ENCODE assay signal across 8 cellular contexts in genomic region chr19:17327654-17328516, GRCh38. TPM values are rescaled to one million over a fixed set of nuclear protein-coding genes. Genes with fewer than 3 reads are reported as not detected.
A peak's percentile ranks its signal among the peaks of the same experiment; 100 is the strongest.
DNase-seq lines count a peak whose midpoint lies in the region; ATAC-seq and TF ChIP-seq lines count a peak whose summit lies in the region.

No MANE protein-coding gene starts in this region.

- peaks cover 6 to 66% (median 12%) of the 10 kb centered on the region in 11 experiments; a peak in 18 of 22 replicates for H3K36me3 ChIP-seq in BLaER1 treated with 17β-estradiol and CSF1 and Interleukin-3, amounts not matched to agents 10 nM and 100 nM
- peaks cover 14% of the 10 kb centered on the region for H3K36me3 ChIP-seq in left ventricle myocardium inferior

- peak overlapping the region in 3 of 11 experiments; percentile 27 to 47 (median 46); a peak in 3 of 22 replicates for H3K27ac ChIP-seq in BLaER1 treated with 17β-estradiol and CSF1 and Interleukin-3, amounts not matched to agents 10 nM and 100 nM
- H3K27ac ChIP-seq in left ventricle myocardium inferior (replicated peaks): no peak overlapping the region

- peaks cover 0 to 64% (median 27%) of the 10 kb centered on the region in 11 experiments; a peak in 18 of 22 replicates for H4K20me1 ChIP-seq in BLaER1 treated with 17β-estradiol and CSF1 and Interleukin-3, amounts not matched to agents 10 nM and 100 nM

- peaks cover 37 to 63% (median 47%) of the 10 kb centered on the region in 10 experiments for H3K4me1 ChIP-seq in BLaER1 treated with 17β-estradiol and CSF1 and Interleukin-3, amounts not matched to agents 10 nM and 100 nM
- H3K4me1 ChIP-seq in left ventricle myocardium inferior: peaks cover 12% of the 10 kb centered on the region

- H3K27me3 ChIP-seq in BLaER1 treated with 17β-estradiol and CSF1 and Interleukin-3, amounts not matched to agents 10 nM and 100 nM: peaks cover 15 to 29% (median 20%) of the 10 kb centered on the region in 11 experiments; a peak in 21 of 22 replicates
- H3K27me3 ChIP-seq in left ventricle myocardium inferior (ENCODE audit: low read depth): no peaks in the 10 kb centered on the region

- peak overlapping the region; percentile 18 to 53 (median 44); a peak in 11 of 20 replicates for H3K4me3 ChIP-seq in BLaER1 treated with 17β-estradiol and CSF1 and Interleukin-3, amounts not matched to agents 10 nM and 100 nM
- H3K4me3 ChIP-seq in left ventricle myocardium inferior (peak overlapping the region; percentile 27), skeletal muscle cell (ENCODE audit: low read depth, low read length) (peak overlapping the region; percentile 30)

- intact Hi-C loops in left ventricle myocardium inferior (cut with micrococcal nuclease): no loop called here

- H3K9me3 ChIP-seq in BLaER1 treated with 17β-estradiol and CSF1 and Interleukin-3, amounts not matched to agents 10 nM and 100 nM (replicated peaks in 1 of 11): peaks cover 0 to 7% (median 4%) of the 10 kb centered on the region in 11 experiments; a peak in 13 of 22 replicates
- no peaks in the 10 kb centered on the region for H3K9me3 ChIP-seq in left ventricle myocardium inferior (replicated peaks)

- ATAC-seq in GM21447 (IDR thresholded peaks at IDR 0.05; ENCODE audit: unreplicated experiment): no peak

- no peak for TF ChIP-seq CTCF in left ventricle myocardium inferior (IDR thresholded peaks at IDR 0.05; ENCODE audit: borderline replicate concordance)

- H3K4me2 ChIP-seq in BLaER1 treated with 17β-estradiol and CSF1 and Interleukin-3, amounts not matched to agents 10 nM and 100 nM: peak overlapping the region; percentile 79 to 95 (median 86)

- peak; percentile 82 for DNase-seq in NCI-H146 treated with DMSO at 0.1 percent for 48 hours (lab: John Stamatoyannopoulos, UW; ENCODE audit: unreplicated experiment)
- peak; percentile 82 for DNase-seq in activated effector memory CD4-positive, alpha-beta T cell treated with anti-CD3 and anti-CD28 coated beads, Interleukin-2, amount 50 U/mL, for 16 hours
- DNase-seq in left ventricle myocardium inferior: no peak
- no peak for DNase-seq in skeletal muscle cell (ENCODE audit: low read depth)
- no peak for DNase-seq in SKM-1 (lab: John Stamatoyannopoulos, UW; ENCODE audit: unreplicated experiment)
- DNase-seq in amniotic stem cell (lab: John Stamatoyannopoulos, UW): no peak

- H3K9ac ChIP-seq in BLaER1 treated with 17β-estradiol and CSF1 and Interleukin-3, amounts not matched to agents 10 nM and 100 nM: peak overlapping the region in 8 of 11 experiments; percentile 32 to 70 (median 50); a peak in 11 of 22 replicates

RNA-seq across cellular contexts. Expression of gene ANO8, which starts 6.8 kb away (rescaled TPM):
- total RNA-seq in left ventricle myocardium inferior: 6.8 TPM

RNA-seq across cellular contexts. Expression of gene GTPBP3, which starts 9.5 kb away (rescaled TPM):
- 10.8 TPM for total RNA-seq in left ventricle myocardium inferior

RNA-seq across cellular contexts. Expression of gene DDA1, which starts 18.5 kb away (rescaled TPM):
- total RNA-seq in left ventricle myocardium inferior: 35.7 TPM

RNA-seq across cellular contexts. Expression of gene MRPL34, which starts 22.2 kb away (rescaled TPM):
- total RNA-seq in left ventricle myocardium inferior: 206 TPM

RNA-seq across cellular contexts. Expression of gene ABHD8, which starts 24.7 kb away (rescaled TPM):
- total RNA-seq in left ventricle myocardium inferior: 11.7 TPM

Comparison
In these comparisons a context has a peak if more than half of its experiments do, and no peak if none do; other contexts are left out.
1. DNase-seq: peak in NCI-H146 treated with DMSO at 0.1 percent for 48 hours (single experiment) and activated effector memory CD4-positive, alpha-beta T cell treated with anti-CD3 and anti-CD28 coated beads, Interleukin-2, amount 50 U/mL, for 16 hours (single experiment); none in left ventricle myocardium inferior (single experiment), skeletal muscle cell (single experiment), SKM-1 (single experiment) and amniotic stem cell (single experiment).
2. Peak in every context shown above with its lines, with median percentiles within 50 percentile points of each other: H3K4me3 ChIP-seq.